ENCODE assay signal across 8 cellular contexts in the genomic region with DNA sequence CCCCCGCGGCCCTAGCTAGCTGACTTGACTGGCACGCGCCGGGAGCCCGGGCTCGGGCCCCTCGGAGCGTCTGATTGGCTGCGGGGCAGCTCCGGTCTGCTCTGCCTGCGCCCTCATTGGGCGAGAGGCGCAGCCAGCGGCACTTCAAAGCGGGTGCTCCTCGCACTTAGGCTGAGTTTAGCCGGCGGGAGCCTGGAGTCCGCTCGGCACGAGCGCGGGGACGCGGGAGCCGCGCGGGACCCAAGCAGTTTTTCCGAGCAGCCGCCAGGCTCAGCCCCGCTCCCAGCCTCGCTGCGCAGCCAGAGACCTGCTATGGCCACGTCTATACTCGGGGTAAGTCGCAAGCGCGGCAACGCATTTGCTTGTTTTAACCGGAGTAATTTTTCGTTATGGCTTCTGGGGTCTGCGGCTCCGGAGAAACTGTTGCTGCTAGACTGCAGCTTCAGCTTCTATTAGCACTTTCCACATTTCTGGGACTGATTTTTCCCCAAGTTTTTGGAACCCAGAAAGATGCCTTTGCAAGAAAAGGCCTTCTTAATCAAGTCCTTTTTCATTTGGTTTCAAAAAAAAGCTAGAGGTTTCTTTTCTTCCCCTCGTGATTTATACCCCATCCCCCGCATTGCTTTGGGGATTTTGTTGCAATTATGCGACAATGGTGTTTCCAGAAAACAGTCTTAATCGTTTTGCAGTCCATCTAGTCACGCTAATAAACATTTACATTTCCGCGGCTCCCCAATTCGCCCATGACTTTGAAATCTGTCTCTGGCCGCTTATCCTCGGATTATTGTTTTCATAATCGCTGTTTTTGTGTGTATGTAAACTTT. TPM values are rescaled to one million over a fixed set of nuclear protein-coding genes. Genes with fewer than 3 reads are reported as not detected.
A peak's percentile ranks its signal among the peaks of the same experiment; 100 is the strongest.
DNase-seq lines count a peak whose midpoint lies in the region; ATAC-seq and TF ChIP-seq lines count a peak whose summit lies in the region.

Gene SP9 (plus strand): TSS at position 174 of the 824 bp plus-strand sequence. CDS start 139 bp downstream, at position 313.

- no peak for TF ChIP-seq POLR2A in stomach (IDR thresholded peaks at IDR 0.05)
- no peak for TF ChIP-seq POLR2A in ovary (IDR thresholded peaks at IDR 0.05)

- H3K27ac Mint-ChIP-seq in activated CD8-positive, alpha-beta T cell treated with anti-CD3 and anti-CD28 coated beads, Interleukin-2, amount 10 ng/mL, durations not matched to agents 7 days and 5 days, result peak within 1 kb of the TSS; percentile 67

- WGBS in stomach, 5 donors, result 5 to 14% (median 11%) methylated on average over 35 to 55 of the region's 55 CpGs
- WGBS in ovary, 3 donors, result 6 to 19% (median 9%) methylated on average over 33 to 55 of the region's 55 CpGs

- H3K4me1 Mint-ChIP-seq in activated CD8-positive, alpha-beta T cell treated with anti-CD3 and anti-CD28 coated beads, Interleukin-2, amount 10 ng/mL, durations not matched to agents 7 days and 5 days (ENCODE audit: low read depth), result peaks cover 38% of the 10 kb centered on the region

- POLR2A ChIA-PET in activated CD8-positive, alpha-beta T cell treated with anti-CD3 and anti-CD28 coated beads, Interleukin-2, amount 10 ng/mL, durations not matched to agents 7 days and 5 days (lab: Charles Lee), result interaction anchor here (0.6 kb wide), 1 partner anchor 9 kb away, joined by 3 read pairs; no protein-coding TSS in a partner anchor

- peak within 1 kb of the TSS; percentile 63 for H3K4me3 Mint-ChIP-seq in activated CD8-positive, alpha-beta T cell treated with anti-CD3 and anti-CD28 coated beads, Interleukin-2, amount 10 ng/mL, durations not matched to agents 7 days and 5 days

- intact Hi-C loops in left ventricle myocardium superior (cut with micrococcal nuclease) (no loop called here), stomach (cut with DNase I; ENCODE audit: low total_unique reads) (no loop called here), ovary (cut with DNase I) (loop anchor here in 1 of 4 donors (10.0 kb wide), 1 partner anchor 1770 kb away; the partner anchor contains the start of gene HOXD11)

- peaks cover 17% of the 10 kb centered on the region for H3F3A ChIP-seq in DOHH2 (ENCODE audit: control insufficient read depth, insufficient read depth)

- TF ChIP-seq EP300 in stomach (IDR thresholded peaks at IDR 0.05), result no peak
- no peak for TF ChIP-seq EP300 in ovary (IDR thresholded peaks at IDR 0.05)

- H3K4me3 ChIP-seq in DOHH2 (ENCODE audit: low read length) (peak within 1 kb of the TSS; percentile 33), stomach (peak within 1 kb of the TSS; percentile 22 to 51 (median 34)), ovary (no peak within 1 kb of the TSS)

- no peaks in the 10 kb centered on the region for H3K9me3 ChIP-seq in DOHH2 (ENCODE audit: control insufficient read depth, insufficient read depth, low read length)
- peaks cover 0 to 31% (median 3%) of the 10 kb centered on the region in 4 donors for H3K9me3 ChIP-seq in stomach
- no peaks in the 10 kb centered on the region for H3K9me3 ChIP-seq in ovary

- H3K36me3 ChIP-seq in DOHH2 (ENCODE audit: control insufficient read depth, low read length) (no peaks in the 10 kb centered on the region), stomach (no peaks in the 10 kb centered on the region), ovary (no peaks in the 10 kb centered on the region)

- peaks cover 78% of the 10 kb centered on the region for H3K27me3 Mint-ChIP-seq in activated CD8-positive, alpha-beta T cell treated with anti-CD3 and anti-CD28 coated beads, Interleukin-2, amount 10 ng/mL, durations not matched to agents 7 days and 5 days (ENCODE audit: low read depth)

- no peaks in the 10 kb centered on the region for H3K79me2 ChIP-seq in DOHH2 (ENCODE audit: control insufficient read depth, low read length)

- H3K27me3 ChIP-seq in DOHH2 (ENCODE audit: control insufficient read depth, low read length), result peaks cover 83% of the 10 kb centered on the region
- H3K27me3 ChIP-seq in stomach, result peaks cover 67 to 100% (median 100%) of the 10 kb centered on the region in 3 donors
- peaks cover 8% of the 10 kb centered on the region for H3K27me3 ChIP-seq in ovary

- H3K9me3 Mint-ChIP-seq in activated CD8-positive, alpha-beta T cell treated with anti-CD3 and anti-CD28 coated beads, Interleukin-2, amount 10 ng/mL, durations not matched to agents 7 days and 5 days (ENCODE audit: insufficient read depth), result no peaks in the 10 kb centered on the region

- H3K4me2 ChIP-seq in DOHH2 (ENCODE audit: low read length), result peak within 1 kb of the TSS; percentile 52

- H3K27ac ChIP-seq in DOHH2 (ENCODE audit: low read depth, low read length), result no peak within 1 kb of the TSS
- no peak within 1 kb of the TSS for H3K27ac ChIP-seq in stomach
- no peak within 1 kb of the TSS for H3K27ac ChIP-seq in ovary

- no peak for TF ChIP-seq CTCF in DOHH2 (IDR thresholded peaks at IDR 0.05; ENCODE audit: low read depth, low read length, poor library complexity, severe bottlenecking)
- no peak for TF ChIP-seq CTCF in stomach (IDR thresholded peaks at IDR 0.05)
- no peak for TF ChIP-seq CTCF in ovary (IDR thresholded peaks at IDR 0.05)

- DNase-seq in M059J (ENCODE audit: low read depth) (peak; percentile 73), left ventricle myocardium superior (peak; percentile 51), stomach (no peak), NCI-H146 treated with DMSO at 0.1 percent for 48 hours (lab: John Stamatoyannopoulos, UW; ENCODE audit: unreplicated experiment) (no peak), ovary (no peak)
- DNase-seq in activated CD8-positive, alpha-beta T cell treated with anti-CD3 and anti-CD28 coated beads, Interleukin-2, amount 10 ng/mL, durations not matched to agents 7 days and 5 days, result no peak

- H3K4me1 ChIP-seq in DOHH2 (ENCODE audit: control insufficient read depth, low read length) (peaks cover 34% of the 10 kb centered on the region), stomach (peaks cover 47 to 60% (median 54%) of the 10 kb centered on the region in 4 donors), ovary (ENCODE audit: insufficient read depth) (peaks cover 11% of the 10 kb centered on the region)

- peak; percentile 21 for ATAC-seq in activated CD8-positive, alpha-beta T cell treated with anti-CD3 and anti-CD28 coated beads, Interleukin-2, amount 10 ng/mL, durations not matched to agents 7 days and 5 days
- ATAC-seq in left ventricle myocardium superior (peak; percentile 26), GM21529 (IDR thresholded peaks at IDR 0.05; ENCODE audit: unreplicated experiment) (no peak)

- peaks cover 5% of the 10 kb centered on the region for H3K36me3 Mint-ChIP-seq in activated CD8-positive, alpha-beta T cell treated with anti-CD3 and anti-CD28 coated beads, Interleukin-2, amount 10 ng/mL, durations not matched to agents 7 days and 5 days (ENCODE audit: low read depth)

- no peaks in the 10 kb centered on the region for H3K9me2 ChIP-seq in DOHH2 (replicated peaks; ENCODE audit: control insufficient read depth, low read length)

- no peaks in the 10 kb centered on the region for H4K20me1 ChIP-seq in DOHH2 (ENCODE audit: control insufficient read depth, insufficient read depth, low read depth, low read length)

- CTCF ChIA-PET in activated CD8-positive, alpha-beta T cell treated with anti-CD3 and anti-CD28 coated beads, Interleukin-2, amount 10 ng/mL, durations not matched to agents 7 days and 5 days (lab: Charles Lee), result interaction anchor here (0.6 to 1.1 kb wide), 3 partner anchors 10 to 177 kb away, joined by 3 read pairs; no protein-coding TSS in a partner anchor

RNA-seq across cellular contexts. Expression of gene SP9, which starts in this region (rescaled TPM):
- total RNA-seq in M059J (2014; rRNA removed; shearing (Covaris generic)), result 0.91 and 1.1 TPM in 2 replicates
- not detected for total RNA-seq in activated CD8-positive, alpha-beta T cell treated with anti-CD3 and anti-CD28 coated beads, Interleukin-2, amount 10 ng/mL, durations not matched to agents 7 days and 5 days
- total RNA-seq in left ventricle myocardium superior, result not detected
- not detected for total RNA-seq in stomach
- polyA plus RNA-seq in stomach, result not detected
- not detected for total RNA-seq in ovary
- polyA plus RNA-seq in ovary, result not detected

Comparison
In these comparisons a context has a peak if more than half of its experiments do, and no peak if none do; other contexts are left out.
1. Peak in ATAC-seq in activated CD8-positive, alpha-beta T cell treated with anti-CD3 and anti-CD28 coated beads, Interleukin-2, amount 10 ng/mL, durations not matched to agents 7 days and 5 days; RNA of the gene not detected or under 1 TPM.
2. Peak in DNase-seq and ATAC-seq in left ventricle myocardium superior; RNA of the gene not detected or under 1 TPM.